ENCODE assay signal across 9 cellular contexts in genomic region chr1:202692959-202693555, GRCh38. TPM values are rescaled to one million over a fixed set of nuclear protein-coding genes. Genes with fewer than 3 reads are reported as not detected.
DNase-seq lines count a peak whose midpoint lies in the region; ATAC-seq, FAIRE-seq and TF ChIP-seq lines count a peak whose summit lies in the region.
"Had no signal": no experiment of that assay in that cellular context is flagged by ENCODE, and none has a peak within 500 bp of the region (broad histone marks: within the 10 kb centered on the region; RNA-seq: fewer than 3 reads in every experiment).

No MANE protein-coding gene starts in this region.

- ATAC-seq in GM21737 (IDR thresholded peaks at IDR 0.05; ENCODE audit: unreplicated experiment) (no peak), HG03571 (IDR thresholded peaks at IDR 0.05; ENCODE audit: unreplicated experiment) (no peak)
- ATAC-seq: Panc1 had no signal

- no peak overlapping the region for H3K27ac ChIP-seq in astrocyte (ENCODE audit: low read depth, low read length)

- peaks cover 17% of the 10 kb centered on the region for H3K27me3 Mint-ChIP-seq in T-helper 2 cell treated with Interferon-gamma antibody and Interleukin-4, amounts not matched to agents 5 μg/mL and 100 μg/mL, for 36 hours (ENCODE audit: low read depth)
- peaks cover 87% of the 10 kb centered on the region for H3K27me3 Mint-ChIP-seq in astrocyte (ENCODE audit: low read depth, unreplicated experiment)

- H3K4me1 Mint-ChIP-seq in T-helper 2 cell treated with Interferon-gamma antibody and Interleukin-4, amounts not matched to agents 5 μg/mL and 100 μg/mL, for 36 hours (ENCODE audit: low read depth) = no peaks in the 10 kb centered on the region
- H3K4me1 Mint-ChIP-seq in astrocyte (ENCODE audit: low read depth, unreplicated experiment) = no peaks in the 10 kb centered on the region

- DNase-seq in COLO829 (ENCODE audit: low spot score) = peak; percentile 77
- peak; percentile 39 for DNase-seq in HT1080 (ENCODE audit: low read depth)
- peak; percentile 48 for DNase-seq in T-helper 2 cell treated with Interferon-gamma antibody and Interleukin-4, amounts not matched to agents 5 μg/mL and 100 μg/mL, for 36 hours (ENCODE audit: low spot score)
- DNase-seq in astrocyte (ENCODE audit: low read depth) = peak; percentile 42
- DNase-seq in iPS-NIHi11 (ENCODE audit: low spot score) = peak; percentile 90
- peak; percentile 36 to 58 (median 42) for DNase-seq in stimulated activated CD4-positive, alpha-beta T cell treated with anti-CD3 and anti-CD28 coated beads, Interleukin-1b, Interleukin-23, amount 100 ng/mL, for 24 hours (ENCODE audit: low read depth in 4 of 4, low spot score in 1 of 4)

- no peak overlapping the region for H3K27ac Mint-ChIP-seq in T-helper 2 cell treated with Interferon-gamma antibody and Interleukin-4, amounts not matched to agents 5 μg/mL and 100 μg/mL, for 36 hours
- no peak overlapping the region for H3K27ac Mint-ChIP-seq in astrocyte (ENCODE audit: unreplicated experiment)

- no peaks in the 10 kb centered on the region for H3K36me3 ChIP-seq in astrocyte (ENCODE audit: insufficient read depth, low read length)

- peak; percentile 5 for FAIRE-seq in astrocyte (lab: Jason Lieb, UNC)

- H3K4me2 ChIP-seq in astrocyte (ENCODE audit: low read length) = no peak overlapping the region

- H3K36me3 Mint-ChIP-seq in T-helper 2 cell treated with Interferon-gamma antibody and Interleukin-4, amounts not matched to agents 5 μg/mL and 100 μg/mL, for 36 hours (ENCODE audit: low read depth) = no peaks in the 10 kb centered on the region
- H3K36me3 Mint-ChIP-seq in astrocyte (ENCODE audit: low read depth, unreplicated experiment) = peaks cover 1% of the 10 kb centered on the region

- H2AFZ ChIP-seq in astrocyte (ENCODE audit: low read depth, low read length) = no peak overlapping the region

- H3K9me3 Mint-ChIP-seq in T-helper 2 cell treated with Interferon-gamma antibody and Interleukin-4, amounts not matched to agents 5 μg/mL and 100 μg/mL, for 36 hours = no peaks in the 10 kb centered on the region
- H3K9me3 Mint-ChIP-seq in astrocyte (ENCODE audit: unreplicated experiment) = no peaks in the 10 kb centered on the region

- H3K9ac ChIP-seq in astrocyte (ENCODE audit: low read length) = no peak overlapping the region

- H3K4me3 ChIP-seq in astrocyte (ENCODE audit: insufficient read depth, low read depth, low read length) = no peak overlapping the region

- H4K20me1 ChIP-seq in astrocyte (ENCODE audit: insufficient read depth, low read length) = peaks cover 3% of the 10 kb centered on the region

- no peaks in the 10 kb centered on the region for H3K79me2 ChIP-seq in astrocyte (ENCODE audit: insufficient read depth, low read length)

- peaks cover 46% of the 10 kb centered on the region for H3K27me3 ChIP-seq in astrocyte (ENCODE audit: insufficient read depth, low read length)

- peak; percentile 5 for TF ChIP-seq CTCF in astrocyte (IDR thresholded peaks at IDR 0.05; ENCODE audit: insufficient read depth, low read depth, low read length)

- H3K9me3 ChIP-seq in astrocyte (ENCODE audit: insufficient read depth, low read depth, low read length) = no peaks in the 10 kb centered on the region

- no peaks in the 10 kb centered on the region for H3K4me1 ChIP-seq in astrocyte (ENCODE audit: insufficient read depth, low read length)

- H3K4me3 Mint-ChIP-seq in T-helper 2 cell treated with Interferon-gamma antibody and Interleukin-4, amounts not matched to agents 5 μg/mL and 100 μg/mL, for 36 hours = no peak overlapping the region
- H3K4me3 Mint-ChIP-seq in astrocyte (ENCODE audit: unreplicated experiment) = no peak overlapping the region

RNA-seq across cellular contexts. Expression of gene SYT2, which starts 17.2 kb away (rescaled TPM):
- 0.02 TPM in 1 of 2 replicates, not detected in the other for total RNA-seq in HT1080 (2014; rRNA removed; shearing (Covaris generic))
- polyA plus RNA-seq in HT1080 (2015; cell fraction: cytosol; rRNA removed) = not detected in 2 replicates
- 0.01 TPM in 1 of 2 replicates, not detected in the other for polyA plus RNA-seq in HT1080 (2015; cell fraction: nucleus; rRNA removed)
- 0.14 and 0.27 TPM in 2 replicates for total RNA-seq in astrocyte

Comparison
In these comparisons a context has a peak if more than half of its experiments do, and no peak if none do; other contexts are left out.
1. DNase-seq: peak in every context shown above with its lines; median percentile 90 in iPS-NIHi11; 77 in COLO829; 48 in T-helper 2 cell treated with Interferon-gamma antibody and Interleukin-4, amounts not matched to agents 5 μg/mL and 100 μg/mL, for 36 hours; 42 in astrocyte; 42 in stimulated activated CD4-positive, alpha-beta T cell treated with anti-CD3 and anti-CD28 coated beads, Interleukin-1b, Interleukin-23, amount 100 ng/mL, for 24 hours; 39 in HT1080.